Comparison of ENCODE assay signal across 21 cellular contexts in genomic region chr15:37984368-37984767, GRCh38. TPM values are rescaled to one million over a fixed set of nuclear protein-coding genes. Genes with fewer than 3 reads are reported as not detected.
"Had no signal": no experiment of that assay in that cellular context is flagged by ENCODE, and none has a peak within 500 bp of the region (broad histone marks: within the 10 kb centered on the region; RNA-seq: fewer than 3 reads in every experiment).

No MANE protein-coding gene starts in this region.

- H3K27me3 ChIP-seq: MG63 had no signal

- DNase-seq: KBM-7, MG63, NCI-H1092, NCI-H1105 treated with DMSO at 0.1 percent for 48 hours, NCI-H1417 treated with DMSO at 0.1 percent for 48 hours, NCI-H187, NCI-H2029, NCI-H2081 treated with DMSO at 0.1 percent for 48 hours, NCI-H2171, NCI-H226, NCI-H446, NCI-H510A, NCI-H524 treated with DMSO at 0.1 percent for 48 hours, NCI-H69, NCI-H774, RPMI8226, SHP77, SK-N-SH had no signal

- H3K4me3 ChIP-seq: MG63 had no signal

RNA-seq across cellular contexts. Expression of gene TMCO5A, which starts 49.9 kb away (rescaled TPM):
- total RNA-seq: HT-29, LHCN-M2, SK-MEL-5 had no signal
- polyA plus RNA-seq: SK-N-SH had no signal
